In genomic region chr12:62260733-62261683, GRCh38 we compare ENCODE assay signal across 8 cellular contexts. TPM values are rescaled to one million over a fixed set of nuclear protein-coding genes. Genes with fewer than 3 reads are reported as not detected.
DNase-seq lines count a peak whose midpoint lies in the region; ATAC-seq and TF ChIP-seq lines count a peak whose summit lies in the region.

No MANE protein-coding gene starts in this region.

- H3K4me1 ChIP-seq in gastroesophageal sphincter = peaks cover 15 to 81% (median 15%) of the 10 kb centered on the region in 3 donors
- peaks cover 75 to 84% of the 10 kb centered on the region in 2 experiments for H3K4me1 ChIP-seq in neutrophil (ENCODE audit: control insufficient read depth in 1 of 2, insufficient read depth in 1 of 2, low read depth in 1 of 2, low read length in 1 of 2)
- H3K4me1 ChIP-seq in upper lobe of left lung = peaks cover 41 to 66% (median 51%) of the 10 kb centered on the region in 4 donors

- peak overlapping the region; percentile 94 for H3K27ac ChIP-seq in C4-2B
- H3K27ac ChIP-seq in gastroesophageal sphincter = peak overlapping the region; percentile 87 to 96 (median 90)
- H3K27ac ChIP-seq in neutrophil = peak overlapping the region; percentile 97
- H3K27ac ChIP-seq in upper lobe of left lung = peak overlapping the region; percentile 94 to 99 (median 97)

- H3K9me3 ChIP-seq in gastroesophageal sphincter = no peaks in the 10 kb centered on the region
- H3K9me3 ChIP-seq in neutrophil = no peaks in the 10 kb centered on the region
- no peaks in the 10 kb centered on the region for H3K9me3 ChIP-seq in upper lobe of left lung

- TF ChIP-seq POLR2A in gastroesophageal sphincter (IDR thresholded peaks at IDR 0.05) (no peak), upper lobe of left lung (IDR thresholded peaks at IDR 0.05) (no peak)

- H3K36me3 ChIP-seq in gastroesophageal sphincter = no peaks in the 10 kb centered on the region
- no peaks in the 10 kb centered on the region for H3K36me3 ChIP-seq in neutrophil
- H3K36me3 ChIP-seq in upper lobe of left lung = no peaks in the 10 kb centered on the region

- DNase-seq in OCI-M2 (lab: John Stamatoyannopoulos, UW; ENCODE audit: unreplicated experiment) (peak; percentile 73), upper lobe of left lung (peak in 1 of 2 donors; percentile 68)
- DNase-seq in activated naive CD4-positive, alpha-beta T cell (lab: John Stamatoyannopoulos, UW) = peak in 3 of 4 experiments; percentile 24 to 52 (median 43)

- no peaks in the 10 kb centered on the region for H3K27me3 ChIP-seq in gastroesophageal sphincter
- no peaks in the 10 kb centered on the region for H3K27me3 ChIP-seq in neutrophil
- no peaks in the 10 kb centered on the region for H3K27me3 ChIP-seq in upper lobe of left lung

- ATAC-seq in GM19324 (IDR thresholded peaks at IDR 0.05; ENCODE audit: low FRiP score, unreplicated experiment) = peak; percentile 43
- peak; percentile 49 for ATAC-seq in HG03432 (IDR thresholded peaks at IDR 0.05; ENCODE audit: unreplicated experiment)
- ATAC-seq in gastroesophageal sphincter = no peak
- ATAC-seq in upper lobe of left lung (ENCODE audit: low FRiP score in 2 of 2) = peak; percentile 73 to 82

- TF ChIP-seq EP300 in gastroesophageal sphincter (IDR thresholded peaks at IDR 0.05) (no peak), upper lobe of left lung (IDR thresholded peaks at IDR 0.05) (no peak)

- peak overlapping the region; percentile 83 to 95 for H3K4me3 ChIP-seq in gastroesophageal sphincter
- peak overlapping the region; percentile 94 to 99 for H3K4me3 ChIP-seq in neutrophil (ENCODE audit: low read depth in 1 of 2, low read length in 1 of 2)
- H3K4me3 ChIP-seq in upper lobe of left lung = peak overlapping the region; percentile 60 to 97 (median 84)

- 3 to 13% methylated on average over 6 to 20 of the region's 26 CpGs for WGBS in gastroesophageal sphincter (ENCODE audit: low coverage in 1 of 2), 2 donors
- 2 to 4% methylated on average over 18 to 26 of the region's 26 CpGs for WGBS in upper lobe of left lung, 2 donors

- TF ChIP-seq CTCF in C4-2B (conservative IDR thresholded peaks at IDR 0.05) (no peak), gastroesophageal sphincter (IDR thresholded peaks at IDR 0.05) (no peak), neutrophil (IDR thresholded peaks at IDR 0.05) (no peak), upper lobe of left lung (IDR thresholded peaks at IDR 0.05) (no peak)

RNA-seq across cellular contexts. Expression of gene USP15, which starts 0.8 kb away (rescaled TPM):
- total RNA-seq in gastroesophageal sphincter (10 to 100 TPM; 33.6 to 84.8 (median 70.0) TPM), upper lobe of left lung (100 to 1,000 TPM in 2 of 6 donors, 10 to 100 TPM in 4; 66.5 to 239 (median 81.2) TPM)
